ENCODE assay signal across 9 cellular contexts in the genomic region with DNA sequence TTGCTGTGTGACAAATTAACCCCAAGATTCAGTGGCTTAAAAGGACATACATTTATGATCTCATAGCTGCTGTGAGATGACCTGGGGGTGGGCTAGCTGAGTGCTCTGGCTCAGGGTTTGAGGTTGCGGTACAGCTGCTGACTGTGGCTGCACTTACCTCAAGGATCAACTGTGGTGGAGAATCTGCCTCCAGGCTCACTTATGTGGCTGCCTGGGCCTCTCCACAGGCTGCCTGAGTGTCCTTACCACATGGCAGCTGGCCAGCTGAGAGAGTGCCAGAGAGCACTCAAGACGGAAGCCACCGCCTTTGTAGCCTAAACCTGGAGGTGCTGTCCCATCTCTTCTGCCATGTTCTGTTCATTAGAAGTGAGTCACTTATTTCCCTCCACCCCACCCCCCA. TPM values are rescaled to one million over a fixed set of nuclear protein-coding genes. Genes with fewer than 3 reads are reported as not detected.
A peak's percentile ranks its signal among the peaks of the same experiment; 100 is the strongest.
DNase-seq lines count a peak whose midpoint lies in the region; ATAC-seq and TF ChIP-seq lines count a peak whose summit lies in the region.
"Had no signal": no experiment of that assay in that cellular context is flagged by ENCODE, and none has a peak within 500 bp of the region (broad histone marks: within the 10 kb centered on the region; RNA-seq: fewer than 3 reads in every experiment).

No MANE protein-coding gene starts in this region.

- ATAC-seq in upper lobe of right lung (peak; percentile 61), HG02763 (IDR thresholded peaks at IDR 0.05; ENCODE audit: unreplicated experiment) (no peak), HG03521 (IDR thresholded peaks at IDR 0.05; ENCODE audit: unreplicated experiment) (no peak), GM19463 (IDR thresholded peaks at IDR 0.05; ENCODE audit: unreplicated experiment) (no peak)

- H3K27me3 ChIP-seq in upper lobe of right lung = peaks cover 65% of the 10 kb centered on the region

- in situ Hi-C loops in SK-MEL-5 (cut with HindIII; ENCODE audit: low pct_unique_long_range_greater_than_20kb, low sequenced_read_pairs) = no loop called here

- TF ChIP-seq CTCF in upper lobe of right lung (IDR thresholded peaks at IDR 0.05) = no peak

- intact Hi-C loops in upper lobe of right lung (cut with DNase I) = no loop called here

- no peaks in the 10 kb centered on the region for H3K36me3 ChIP-seq in upper lobe of right lung
- H3K36me3 ChIP-seq: neutrophil had no signal

- no peaks in the 10 kb centered on the region for H3K9me3 ChIP-seq in upper lobe of right lung
- H3K9me3 ChIP-seq: neutrophil had no signal

- DNase-seq in AG08396 (ENCODE audit: low spot score) (peak; percentile 48), HPDE6-E6E7 (ENCODE audit: extremely low spot score) (peak; percentile 39), SK-MEL-5 (ENCODE audit: low read depth, low spot score) (peak; percentile 17), glomerular visceral epithelial cell (ENCODE audit: extremely low spot score) (peak; percentile 99), upper lobe of right lung (peak; percentile 89)

- H3K27ac ChIP-seq in upper lobe of right lung = no peak overlapping the region
- H3K27ac ChIP-seq: neutrophil had no signal

- no peak overlapping the region for H3K4me3 ChIP-seq in upper lobe of right lung

- H3K4me1 ChIP-seq in upper lobe of right lung = peaks cover 23% of the 10 kb centered on the region

RNA-seq across cellular contexts. Expression of gene LRRC71, which starts 5.7 kb away (rescaled TPM):
- total RNA-seq in SK-MEL-5 (2014; rRNA removed; shearing (Covaris generic)) = not detected in 2 replicates
- not detected in 2 replicates for polyA plus RNA-seq in SK-MEL-5 (2015; cell fraction: cytosol; rRNA removed)
- not detected in 2 replicates for polyA plus RNA-seq in SK-MEL-5 (2015; cell fraction: nucleus; rRNA removed)
- 0.26 TPM for total RNA-seq in upper lobe of right lung

RNA-seq across cellular contexts. Expression of gene PEAR1, which starts 32.7 kb away (rescaled TPM):
- not detected in 2 replicates for total RNA-seq in SK-MEL-5 (2014; rRNA removed; shearing (Covaris generic))
- 0.02 and 0.05 TPM in 2 replicates for polyA plus RNA-seq in SK-MEL-5 (2015; cell fraction: cytosol; rRNA removed)
- polyA plus RNA-seq in SK-MEL-5 (2015; cell fraction: nucleus; rRNA removed) = not detected in 2 replicates
- 17.9 TPM for total RNA-seq in upper lobe of right lung

Comparison
In these comparisons a context has a peak if more than half of its experiments do, and no peak if none do; other contexts are left out.
1. DNase-seq: peak in every context shown above with its lines; median percentile 99 in glomerular visceral epithelial cell; 89 in upper lobe of right lung; 48 in AG08396; 39 in HPDE6-E6E7; 17 in SK-MEL-5.
2. RNA of gene PEAR1, which starts 32.7 kb away (total RNA-seq): 17.9 TPM in upper lobe of right lung (single experiment); not detected in SK-MEL-5; every median in the first group is over 10 times any median in the second.